In genomic region chr3:44028-44676, GRCh38 we compare ENCODE assay signal across 32 cellular contexts.
"Had no signal": no experiment of that assay in that cellular context is flagged by ENCODE, and none has a peak within 500 bp of the region (broad histone marks: within the 10 kb centered on the region; RNA-seq: fewer than 3 reads in every experiment).

No MANE protein-coding gene starts in this region.

- H3K27me3 Mint-ChIP-seq: activated CD4-positive, alpha-beta T cell treated with anti-CD3 and anti-CD28 coated beads, Interleukin-2, amount 10 ng/mL, durations not matched to agents 24 days and 14 days had no signal

- H3K27me3 ChIP-seq: adrenal gland, Peyer's patch, SJSA1 had no signal

- ATAC-seq: activated CD8-positive, alpha-beta T cell treated with anti-CD3 and anti-CD28 coated beads for 36 hours; activated naive CD4-positive, alpha-beta T cell treated with anti-CD3 and anti-CD28 coated beads, Interleukin-2, amount 50 U/mL, for 72 hours; PC-3 had no signal

- H3K4me3 Mint-ChIP-seq: activated CD4-positive, alpha-beta T cell treated with anti-CD3 and anti-CD28 coated beads, Interleukin-2, amount 10 ng/mL, durations not matched to agents 24 days and 14 days; activated CD8-positive, alpha-beta T cell treated with anti-CD3 and anti-CD28 coated beads for 36 hours; activated naive CD4-positive, alpha-beta T cell treated with anti-CD3 and anti-CD28 coated beads for 36 hours; activated T-cell treated with anti-CD3 and anti-CD28 coated beads, Interleukin-2, amount 50 U/mL, for 24 hours; brain; T-helper 1 cell treated with Interleukin-12 subunit alpha and Interleukin-12 subunit beta and Interleukin-4 antibody, amounts not matched to agents 30 μg/mL and 1 μg/mL, for 36 hours; T-helper 2 cell treated with Interferon-gamma antibody and Interleukin-4, amounts not matched to agents 5 μg/mL and 100 μg/mL, for 36 hours had no signal

- H3K9ac ChIP-seq: KMS-11, SK-N-SH had no signal

- H3K4me1 Mint-ChIP-seq: activated CD4-positive, alpha-beta T cell treated with anti-CD3 and anti-CD28 coated beads, Interleukin-2, amount 10 ng/mL, durations not matched to agents 24 days and 14 days had no signal

- FAIRE-seq: TTC549 had no signal

- H3K9me3 ChIP-seq: adrenal gland, Peyer's patch, SJSA1, SK-N-SH had no signal

- H3K27ac ChIP-seq: adrenal gland, KMS-11, Peyer's patch, SJSA1 had no signal

- H3K4me2 ChIP-seq: KMS-11, SK-N-SH had no signal

- H3K27ac Mint-ChIP-seq: activated CD4-positive, alpha-beta T cell treated with anti-CD3 and anti-CD28 coated beads, Interleukin-2, amount 10 ng/mL, durations not matched to agents 24 days and 14 days; activated CD8-positive, alpha-beta T cell treated with anti-CD3 and anti-CD28 coated beads for 36 hours; activated naive CD4-positive, alpha-beta T cell treated with anti-CD3 and anti-CD28 coated beads for 36 hours; activated naive CD4-positive, alpha-beta T cell treated with anti-CD3 and anti-CD28 coated beads, Interleukin-2, amount 50 U/mL, for 72 hours; activated T-cell treated with anti-CD3 and anti-CD28 coated beads, Interleukin-2, amount 50 U/mL, for 24 hours; activated T-helper 2 cell treated with anti-CD3 and anti-CD28 coated beads, Interferon-gamma antibody, Interleukin-2, Interleukin-4, amounts not matched to agents 10 μg/mL and 5 μg/mL and 100 μg/mL, durations not matched to agents 14 hours and 24 hours and 36 hours; T-helper 1 cell treated with Interleukin-12 subunit alpha and Interleukin-12 subunit beta and Interleukin-4 antibody, amounts not matched to agents 30 μg/mL and 1 μg/mL, for 36 hours; T-helper 2 cell treated with Interferon-gamma antibody and Interleukin-4, amounts not matched to agents 5 μg/mL and 100 μg/mL, for 36 hours had no signal

- H3K9me3 Mint-ChIP-seq: activated CD4-positive, alpha-beta T cell treated with anti-CD3 and anti-CD28 coated beads, Interleukin-2, amount 10 ng/mL, durations not matched to agents 24 days and 14 days; activated CD8-positive, alpha-beta T cell treated with anti-CD3 and anti-CD28 coated beads for 36 hours; activated naive CD4-positive, alpha-beta T cell treated with anti-CD3 and anti-CD28 coated beads for 36 hours; activated T-cell treated with anti-CD3 and anti-CD28 coated beads, Interleukin-2, amount 50 U/mL, for 24 hours; activated T-helper 2 cell treated with anti-CD3 and anti-CD28 coated beads, Interferon-gamma antibody, Interleukin-2, Interleukin-4, amounts not matched to agents 10 μg/mL and 5 μg/mL and 100 μg/mL, durations not matched to agents 14 hours and 24 hours and 36 hours; T-helper 1 cell treated with Interleukin-12 subunit alpha and Interleukin-12 subunit beta and Interleukin-4 antibody, amounts not matched to agents 30 μg/mL and 1 μg/mL, for 36 hours; T-helper 2 cell treated with Interferon-gamma antibody and Interleukin-4, amounts not matched to agents 5 μg/mL and 100 μg/mL, for 36 hours had no signal

- DNase-seq: activated CD4-positive, alpha-beta T cell treated with anti-CD3 and anti-CD28 coated beads, Interleukin-2, amount 10 ng/mL, durations not matched to agents 24 days and 14 days; activated CD4-positive, alpha-beta T cell treated with anti-CD3 and anti-CD28 coated beads, Interleukin-2, amount 50 U/mL, for 4 hours; activated CD8-positive, alpha-beta T cell treated with anti-CD3 and anti-CD28 coated beads for 36 hours; activated gamma-delta T cell; activated naive CD4-positive, alpha-beta T cell treated with anti-CD3 and anti-CD28 coated beads for 36 hours; activated T-cell treated with anti-CD3 and anti-CD28 coated beads, Interleukin-2, amount 50 U/mL, for 24 hours; adrenal gland; central memory CD4-positive, alpha-beta T cell; MM.1S; MV-4-11; NCI-H1092; NCI-H1436 treated with DMSO at 0.1 percent for 48 hours; NCI-H1694 treated with DMSO at 0.1 percent for 48 hours; NCI-H2029 treated with DMSO at 0.1 percent for 48 hours; NCI-H2107; NCI-H2171; NCI-H510A; NCI-H526; NK-92 treated with Interleukin-12 subunit alpha and Interleukin-12 subunit beta, amount 100 ng/mL, for 24 hours; PC-3; Peyer's patch; RPMI8226; SHP77 treated with DMSO at 0.1 percent for 48 hours; SK-N-SH had no signal

- H3K4me1 ChIP-seq: adrenal gland, Peyer's patch, SJSA1 had no signal

- H3K9me2 ChIP-seq: SK-N-SH had no signal

- H3K36me3 Mint-ChIP-seq: activated naive CD4-positive, alpha-beta T cell treated with anti-CD3 and anti-CD28 coated beads, Interleukin-2, amount 50 U/mL, for 72 hours; brain had no signal

- H3K4me3 ChIP-seq: adrenal gland, Peyer's patch, SJSA1 had no signal

- H3K36me3 ChIP-seq: adrenal gland, Peyer's patch, SJSA1 had no signal
